In genomic region chr12:30564394-30564793, GRCh38 we compare ENCODE assay signal across 27 cellular contexts.
"Had no signal": no experiment of that assay in that cellular context is flagged by ENCODE, and none has a peak within 500 bp of the region (broad histone marks: within the 10 kb centered on the region; RNA-seq: fewer than 3 reads in every experiment).

No MANE protein-coding gene starts in this region.

- DNase-seq: activated CD4-positive, alpha-beta memory T cell treated with anti-CD3 and anti-CD28 coated beads, Interleukin-2, amount 10 ng/mL, durations not matched to agents 7 days and 5 days; activated CD4-positive, alpha-beta T cell treated with anti-CD3 and anti-CD28 coated beads for 1 hour; activated CD4-positive, alpha-beta T cell treated with anti-CD3 and anti-CD28 coated beads for 4 hours; activated CD4-positive, alpha-beta T cell treated with anti-CD3 and anti-CD28 coated beads, Interleukin-2, amount 10 ng/mL, durations not matched to agents 7 days and 5 days; activated CD4-positive, alpha-beta T cell treated with anti-CD3 and anti-CD28 coated beads, Interleukin-2, amount 50 U/mL, for 4 hours; activated effector memory CD4-positive, alpha-beta T cell treated with Interleukin-2 at 50 U/mL for 16 hours; activated gamma-delta T cell treated with Interleukin-2 at 50 U/mL for 16 hours; activated naive CD4-positive, alpha-beta T cell treated with anti-CD3 and anti-CD28 coated beads, Interleukin-2, amount 50 U/mL, for 16 hours; activated naive CD4-positive, alpha-beta T cell treated with Interleukin-2 at 50 U/mL for 16 hours; activated T-cell treated with anti-CD3 and anti-CD28 coated beads, Interleukin-2, amount 50 U/mL, for 4 hours; amniotic stem cell; anterior cingulate cortex; brain microvascular endothelial cell; dorsolateral prefrontal cortex; effector memory CD4-positive, alpha-beta T cell; endodermal cell; foreskin keratinocyte; gastrocnemius medialis; glutamatergic neuron; T-helper 2 cell had no signal

- H3K9me3 ChIP-seq: gastrocnemius medialis had no signal

- H3K4me1 ChIP-seq: foreskin keratinocyte, gastrocnemius medialis had no signal

- H3K36me3 ChIP-seq: brain microvascular endothelial cell, gastrocnemius medialis had no signal

- H3K4me3 ChIP-seq: coronary artery, dorsolateral prefrontal cortex, gastrocnemius medialis had no signal

- FAIRE-seq: astrocyte, bronchial epithelial cell had no signal

- H3K27me3 ChIP-seq: brain microvascular endothelial cell, foreskin keratinocyte, gastrocnemius medialis had no signal

- H3K27ac ChIP-seq: brain microvascular endothelial cell, coronary artery, dorsolateral prefrontal cortex, foreskin keratinocyte, gastrocnemius medialis, VCaP had no signal

- ATAC-seq: activated T-cell treated with anti-CD3 and anti-CD28 coated beads, Interleukin-2, amount 50 U/mL, for 4 hours; activated T-helper 17 cell treated with anti-CD3 and anti-CD28 coated beads, Interleukin-2, amount 50 U/mL, for 72 hours; esophagus mucosa; foreskin keratinocyte; gastrocnemius medialis; WTC11 had no signal
